8 cellular contexts compared by ENCODE assay signal in genomic region chr6:4059115-4059777, GRCh38. TPM values are rescaled to one million over a fixed set of nuclear protein-coding genes. Genes with fewer than 3 reads are reported as not detected.
DNase-seq lines count a peak whose midpoint lies in the region; ATAC-seq and TF ChIP-seq lines count a peak whose summit lies in the region.

No MANE protein-coding gene starts in this region.

- H3K9me3 ChIP-seq in BE2C = no peaks in the 10 kb centered on the region

- H3K36me3 ChIP-seq in BE2C = peaks cover 84% of the 10 kb centered on the region

- peaks cover 66% of the 10 kb centered on the region for H3K36me3 Mint-ChIP-seq in brain

- ATAC-seq in GM19351 (IDR thresholded peaks at IDR 0.05; ENCODE audit: unreplicated experiment) = no peak

- H3K27me3 Mint-ChIP-seq in brain = no peaks in the 10 kb centered on the region

- H3K4me1 Mint-ChIP-seq in brain = peaks cover 6% of the 10 kb centered on the region

- TF ChIP-seq CTCF in brain (conservative IDR thresholded peaks at IDR 0.05) (no peak), BE2C (IDR thresholded peaks at IDR 0.05; ENCODE audit: low read depth, low read length) (no peak)

- peak overlapping the region in 3 of 5 experiments; percentile 20 to 51 (median 24) for H3K27ac Mint-ChIP-seq in brain

- DNase-seq in EH (ENCODE audit: low read depth) = peak; percentile 88
- DNase-seq in T-helper 22 cell (ENCODE audit: low read depth) = peak; percentile 45
- peak; percentile 79 for DNase-seq in renal cortical epithelial cell (ENCODE audit: low read depth)
- DNase-seq in NCI-H1694 treated with DMSO at 0.1 percent for 48 hours (lab: John Stamatoyannopoulos, UW) = no peak
- DNase-seq in BE2C = no peak
- no peak for DNase-seq in cerebellar nuclear complex (lab: John Stamatoyannopoulos, UW)

- H3K4me1 ChIP-seq in BE2C = no peaks in the 10 kb centered on the region; the same call in 1 of the 2 replicates

- H3K9me3 Mint-ChIP-seq in brain = no peaks in the 10 kb centered on the region

- no peaks in the 10 kb centered on the region; the same call in 1 of the 2 replicates for H3K27me3 ChIP-seq in BE2C

- H3K4me3 ChIP-seq in BE2C (ENCODE audit: low read depth, low read length) = no peak overlapping the region

- H3K4me3 Mint-ChIP-seq in brain = no peak overlapping the region

RNA-seq across cellular contexts. Expression of gene FAM217A, which starts 19.7 kb away (rescaled TPM):
- not detected for polyA plus RNA-seq in brain (ENCODE audit: insufficient read depth, low read depth, low replicate concordance)
- total RNA-seq in renal cortical epithelial cell = not detected in 2 replicates
- not detected for polyA plus RNA-seq in BE2C (2012; ENCODE audit: insufficient read depth, insufficient read length, low read depth)

Comparison
In these comparisons a context has a peak if more than half of its experiments do, and no peak if none do; other contexts are left out.
1. DNase-seq: peak in EH (single experiment), T-helper 22 cell (single experiment) and renal cortical epithelial cell (single experiment); none in NCI-H1694 treated with DMSO at 0.1 percent for 48 hours (single experiment), BE2C (single experiment) and cerebellar nuclear complex (0 of 2).